21 cellular contexts compared by ENCODE assay signal in the genomic region with DNA sequence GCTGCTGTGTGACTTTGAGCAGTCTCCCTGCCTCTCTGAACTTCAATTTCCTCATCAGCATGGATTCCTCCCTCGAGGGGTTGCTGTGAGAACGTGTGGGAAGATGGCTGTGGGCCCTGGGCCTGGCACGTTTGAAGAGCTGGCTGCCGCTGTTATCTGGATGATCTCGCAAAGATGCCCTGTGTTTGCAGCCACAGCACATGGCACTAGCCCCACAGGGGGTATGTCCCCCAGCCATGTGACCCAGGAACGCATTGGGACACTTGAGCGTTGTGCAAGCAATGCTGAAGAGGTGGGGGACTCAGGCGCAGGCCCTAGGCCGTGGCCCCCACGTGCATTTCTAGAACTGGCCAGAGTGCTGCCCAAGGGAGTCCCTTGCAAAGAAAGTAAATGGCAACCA.
DNase-seq lines count a peak whose midpoint lies in the region; ATAC-seq, FAIRE-seq and TF ChIP-seq lines count a peak whose summit lies in the region.
"Had no signal": no experiment of that assay in that cellular context is flagged by ENCODE, and none has a peak within 500 bp of the region (broad histone marks: within the 10 kb centered on the region; RNA-seq: fewer than 3 reads in every experiment).

No MANE protein-coding gene starts in this region.

- no peak for ATAC-seq in SK-N-SH treated with all-trans-retinoic acid at 6 μM for 48 hours
- ATAC-seq in K562, result no peak
- ATAC-seq in HG02798 (IDR thresholded peaks at IDR 0.05; ENCODE audit: poor library complexity, unreplicated experiment), result no peak
- ATAC-seq: GM12878 had no signal

- no peak overlapping the region for H3K23ac ChIP-seq in H1 (ENCODE audit: insufficient read length)
- no peak overlapping the region for H3K23ac ChIP-seq in neuronal stem cell (ENCODE audit: low read depth, low read length, poor library complexity)

- TF ChIP-seq RAD21 in SK-N-SH (IDR thresholded peaks at IDR 0.05; ENCODE audit: low read length) (no peak), K562 (CRISPR knock-in tag; conservative IDR thresholded peaks at IDR 0.05 in 1 of 2, IDR thresholded peaks at IDR 0.05 in 1 of 2) (no peak), H1 (IDR thresholded peaks at IDR 0.05 in 1 of 2, conservative IDR thresholded peaks at IDR 0.05 in 1 of 2; ENCODE audit: low read depth in 2 of 2, low read length in 2 of 2) (no peak)

- intact Hi-C loops in K562 (cut with micrococcal nuclease), result loop anchor here (10.0 kb wide), 1 partner anchor 119 kb away; no protein-coding TSS in a partner anchor

- H3K23me2 ChIP-seq in H1 (ENCODE audit: low read depth, low read length), result no peaks in the 10 kb centered on the region

- H4K20me1 ChIP-seq in SK-N-SH (ENCODE audit: insufficient read depth), result no peaks in the 10 kb centered on the region
- no peaks in the 10 kb centered on the region for H4K20me1 ChIP-seq in K562 (replicated peaks; ENCODE audit: control insufficient read depth, insufficient read depth, low read length)
- peaks cover 0 to 2% of the 10 kb centered on the region in 2 experiments for H4K20me1 ChIP-seq in H1 (replicated peaks in 1 of 2; ENCODE audit: control insufficient read depth in 1 of 2, insufficient read depth in 2 of 2, low read length in 2 of 2)

- no peak overlapping the region for H2BK20ac ChIP-seq in H1 (ENCODE audit: low read length)

- H4K91ac ChIP-seq in H1 (replicated peaks; ENCODE audit: insufficient read length, low read length) (no peak overlapping the region), neuronal stem cell (ENCODE audit: low read depth, low read length, poor library complexity) (no peak overlapping the region)

- H3K27ac ChIP-seq in SK-N-SH (ENCODE audit: low read depth in 2 of 2, low read length in 1 of 2) (no peak overlapping the region; a peak in 1 of 4 replicates), K562 (ENCODE audit: extremely low read depth, low read depth, low read length) (no peak overlapping the region), H1 (ENCODE audit: low read depth, low read length) (no peak overlapping the region), neuronal stem cell (replicated peaks; ENCODE audit: low read length) (no peak overlapping the region), caudate nucleus (ENCODE audit: low read depth, low read length) (no peak overlapping the region)
- H3K27ac ChIP-seq: 22Rv1, A549 had no signal

- TF ChIP-seq POLR2A in K562 (conservative IDR thresholded peaks at IDR 0.05) (no peak), H1 (IDR thresholded peaks at IDR 0.05; ENCODE audit: control extremely low read depth in 1 of 2, low read depth in 2 of 2, low read length in 2 of 2) (no peak)

- H3K4ac ChIP-seq in H1 (replicated peaks; ENCODE audit: insufficient read length, low read depth, low read length) (no peak overlapping the region), neuronal stem cell (ENCODE audit: low read length) (no peak overlapping the region)

- H3F3A ChIP-seq in SK-N-SH (replicated peaks; ENCODE audit: insufficient read depth), result no peaks in the 10 kb centered on the region

- H3K9me2 ChIP-seq in SK-N-SH, result no peaks in the 10 kb centered on the region

- no peak overlapping the region for H4K5ac ChIP-seq in H1 (ENCODE audit: insufficient read length, low read depth, low read length)

- H3K36me3 ChIP-seq in SK-N-SH (replicated peaks in 1 of 2; ENCODE audit: control insufficient read depth in 1 of 2, insufficient read depth in 2 of 2, low read length in 1 of 2) (no peaks in the 10 kb centered on the region), K562 (ENCODE audit: control insufficient read depth, insufficient read depth, low read length) (no peaks in the 10 kb centered on the region), H1 (ENCODE audit: control insufficient read depth in 2 of 4, insufficient read depth in 4 of 4, low read length in 3 of 4) (no peaks in the 10 kb centered on the region), neuronal stem cell (replicated peaks in 1 of 2; ENCODE audit: control insufficient read depth in 2 of 2, insufficient read depth in 2 of 2, low read length in 2 of 2) (no peaks in the 10 kb centered on the region)
- H3K36me3 ChIP-seq: HAP-1 had no signal

- H3K9ac ChIP-seq in SK-N-SH, result no peak overlapping the region
- H3K9ac ChIP-seq in K562 (ENCODE audit: insufficient read depth in 1 of 2, low read depth in 2 of 2, low read length in 2 of 2), result no peak overlapping the region
- H3K9ac ChIP-seq in H1 (replicated peaks in 1 of 4; ENCODE audit: extremely low read depth in 1 of 4, low read depth in 3 of 4, low read length in 3 of 4), result no peak overlapping the region
- no peak overlapping the region for H3K9ac ChIP-seq in neuronal stem cell (ENCODE audit: low read depth, low read length, poor library complexity)

- TF ChIP-seq EP300 in SK-N-SH (IDR thresholded peaks at IDR 0.05; ENCODE audit: borderline replicate concordance in 1 of 2, low read depth in 1 of 2, low read length in 1 of 2), result no peak
- TF ChIP-seq EP300 in K562 (IDR thresholded peaks at IDR 0.05; ENCODE audit: low read length), result no peak
- TF ChIP-seq EP300 in H1 (IDR thresholded peaks at IDR 0.05; ENCODE audit: borderline replicate concordance in 1 of 2, low read depth in 2 of 2, low read length in 2 of 2), result no peak

- no peak overlapping the region; the same call in 1 of the 2 replicates for H2BK5ac ChIP-seq in H1 (ENCODE audit: low read depth, low read length)
- no peak overlapping the region for H2BK5ac ChIP-seq in neuronal stem cell (ENCODE audit: low read length)

- H3K4me1 ChIP-seq in SK-N-SH (ENCODE audit: control insufficient read depth in 1 of 2, insufficient read depth in 2 of 2, low read depth in 1 of 2, low read length in 1 of 2) (peaks cover 0 to 14% of the 10 kb centered on the region in 2 experiments; a peak in 1 of 4 replicates), K562 (replicated peaks in 1 of 2; ENCODE audit: control insufficient read depth in 2 of 2, insufficient read depth in 2 of 2, low read length in 2 of 2) (no peaks in the 10 kb centered on the region), H1 (replicated peaks in 1 of 4; ENCODE audit: control insufficient read depth in 3 of 4, insufficient read depth in 4 of 4, low read length in 3 of 4) (peaks cover 0 to 23% (median 17%) of the 10 kb centered on the region in 4 experiments; a peak in 6 of 7 replicates), neuronal stem cell (ENCODE audit: control insufficient read depth in 2 of 2, insufficient read depth in 1 of 2, low read depth in 1 of 2, low read length in 2 of 2) (peaks cover 21 to 26% of the 10 kb centered on the region in 2 donors)
- H3K4me1 ChIP-seq: A549, HAP-1 had no signal

- H3K27me3 ChIP-seq in SK-N-SH (ENCODE audit: insufficient read depth) (peaks cover 9% of the 10 kb centered on the region; the same call in 1 of the 2 replicates), K562 (ENCODE audit: control insufficient read depth in 2 of 2, insufficient read depth in 2 of 2, low read length in 2 of 2) (peaks cover 0 to 40% of the 10 kb centered on the region in 2 experiments; a peak in 2 of 5 replicates), H1 (replicated peaks in 1 of 4; ENCODE audit: control insufficient read depth in 3 of 4, extremely low read depth in 1 of 4, insufficient read depth in 3 of 4, low read length in 3 of 4) (no peaks in the 10 kb centered on the region; a peak in 1 of 7 replicates), neuronal stem cell (ENCODE audit: control insufficient read depth in 3 of 3, insufficient read depth in 3 of 3, low read depth in 1 of 3, low read length in 3 of 3) (peaks cover 0 to 30% (median 0%) of the 10 kb centered on the region in 3 experiments)

- H2BK15ac ChIP-seq in H1 (ENCODE audit: low read length) (peak overlapping the region; percentile 46; the same call in 1 of the 2 replicates), neuronal stem cell (ENCODE audit: low read length) (peak overlapping the region; percentile 30)

- no peaks in the 10 kb centered on the region for H3K9me1 ChIP-seq in K562 (ENCODE audit: control insufficient read depth, insufficient read depth, low read length)

- peak; percentile 41 for DNase-seq in SK-N-SH
- DNase-seq in K562 (ENCODE audit: extremely low read depth in 1 of 4, low spot score in 3 of 4), result no peak
- no peak for DNase-seq in H1 (ENCODE audit: low read depth in 1 of 2, low spot score in 2 of 2)
- no peak for DNase-seq in neuronal stem cell (ENCODE audit: low spot score)
- no peak for DNase-seq in NCI-H2081 treated with DMSO at 0.1 percent for 48 hours (lab: John Stamatoyannopoulos, UW)
- DNase-seq in caudate nucleus (lab: John Stamatoyannopoulos, UW), result no peak
- DNase-seq: AML-193; CD4-positive, CD25-positive, alpha-beta regulatory T cell; CD8-positive, alpha-beta memory T cell; COR-L47; DMS 273 treated with DMSO at 0.1 percent for 48 hours; DMS53; DND-41; EL had no signal

- POLR2A ChIA-PET in SK-N-SH (lab: Yijun Ruan, JAX), result no interaction called here
- POLR2A ChIA-PET in K562 (lab: Yijun Ruan, JAX), result interaction anchor here (0.6 to 1.6 kb wide), 3 partner anchors 12 to 361 kb away, joined by 3 to 4 read pairs (median 3); no protein-coding TSS in a partner anchor
- POLR2A ChIA-PET in H1 (lab: Charles Lee; ENCODE audit: partially characterized antibody), result no interaction called here

- H2BK12ac ChIP-seq in H1 (ENCODE audit: low read depth, low read length) (peak overlapping the region; percentile 50; the same call in 1 of the 2 replicates), neuronal stem cell (ENCODE audit: low read length) (peak overlapping the region; percentile 35)

- no peak overlapping the region for H3K4me3 ChIP-seq in SK-N-SH (ENCODE audit: low read depth in 2 of 2, low read length in 1 of 2)
- no peak overlapping the region for H3K4me3 ChIP-seq in K562
- H3K4me3 ChIP-seq in H1 (ENCODE audit: extremely low read depth in 1 of 4, insufficient read depth in 2 of 4, low read depth in 3 of 4, low read length in 4 of 4), result no peak overlapping the region
- no peak overlapping the region for H3K4me3 ChIP-seq in neuronal stem cell (ENCODE audit: low read length in 2 of 2)
- H3K4me3 ChIP-seq: A549, GM12878, HAP-1 had no signal

- no peak overlapping the region for H2AK5ac ChIP-seq in H1 (ENCODE audit: low read depth, low read length)
- peak overlapping the region; percentile 20 for H2AK5ac ChIP-seq in neuronal stem cell (ENCODE audit: low read depth, low read length)

- H4K8ac ChIP-seq in H1 (ENCODE audit: extremely low read depth, insufficient read depth, low read length) (peak overlapping the region; percentile 76; the same call in 1 of the 2 replicates), neuronal stem cell (ENCODE audit: low read depth, low read length) (no peak overlapping the region)

- WGBS in SK-N-SH (ENCODE audit: low lambda C conversion rate), result 37% methylated on average over 9 of the region's 10 CpGs
- 1% methylated on average over 10 of the region's 10 CpGs for WGBS in K562 (ENCODE audit: insufficient coverage, low coverage, missing lambda C conversion rate)
- 90% methylated on average over 10 of the region's 10 CpGs; no CpG with 5 or more reads in 1 of the 2 experiments for WGBS in H1 (ENCODE audit: extremely low coverage in 1 of 2, insufficient coverage in 1 of 2, insufficient read length in 1 of 2, insufficient replicate concordance in 2 of 2, low coverage in 1 of 2, low lambda C conversion rate in 2 of 2, missing lambda C conversion rate in 1 of 2), 2 experiments
- WGBS in neuronal stem cell (ENCODE audit: extremely low coverage in 2 of 2, insufficient read length in 2 of 2, insufficient replicate concordance in 1 of 2), 2 donors, result no CpG with 5 or more reads among the region's 10 CpGs

- no peaks in the 10 kb centered on the region for H3K79me1 ChIP-seq in H1 (ENCODE audit: low read depth, low read length)
- no peaks in the 10 kb centered on the region for H3K79me1 ChIP-seq in neuronal stem cell (ENCODE audit: low read depth, low read length)

- H3K18ac ChIP-seq in H1 (ENCODE audit: extremely low read depth, low read length) (peak overlapping the region; percentile 19; the same call in 1 of the 2 replicates), neuronal stem cell (ENCODE audit: low read length) (no peak overlapping the region)

- CTCF ChIA-PET in SK-N-SH (lab: Yijun Ruan, JAX), result interaction anchor here (0.7 to 1.7 kb wide), 4 partner anchors 11 to 121 kb away, joined by 3 to 5 read pairs (median 4); no protein-coding TSS in a partner anchor
- CTCF ChIA-PET in K562 (lab: Yijun Ruan, JAX; ENCODE audit: low intra/inter-chr PET ratio), result no interaction called here
- CTCF ChIA-PET in H1 (lab: Charles Lee; ENCODE audit: partially characterized antibody), result interaction anchor here (0.7 to 1.6 kb wide), 3 partner anchors 11 to 221 kb away, joined by 3 to 6 read pairs (median 3); no protein-coding TSS in a partner anchor

- TF ChIP-seq CTCF in SK-N-SH (IDR thresholded peaks at IDR 0.05) (no peak), K562 (IDR thresholded peaks at IDR 0.05 in 2 of 3, conservative IDR thresholded peaks at IDR 0.05 in 1 of 3; ENCODE audit: insufficient read depth in 2 of 3, low read depth in 1 of 3, low read length in 3 of 3) (no peak), H1 (IDR thresholded peaks at IDR 0.05; ENCODE audit: control extremely low read depth in 1 of 3, insufficient read depth in 1 of 3, low read depth in 1 of 3, low read length in 3 of 3) (no peak)

- H2BK120ac ChIP-seq in H1 (replicated peaks; ENCODE audit: low read depth, low read length) (no peak overlapping the region), neuronal stem cell (ENCODE audit: low read depth, low read length) (peak overlapping the region; percentile 1)

- FAIRE-seq in K562 (lab: Jason Lieb, UNC) (no peak), H1 (lab: Jason Lieb, UNC) (no peak)
- FAIRE-seq: A549, GM12878, GM19239 had no signal

- no peaks in the 10 kb centered on the region for H3K9me3 ChIP-seq in SK-N-SH
- no peaks in the 10 kb centered on the region for H3K9me3 ChIP-seq in K562 (replicated peaks; ENCODE audit: control insufficient read depth, insufficient read depth, low read depth, low read length)
- no peaks in the 10 kb centered on the region; a peak in 1 of 4 replicates for H3K9me3 ChIP-seq in H1 (ENCODE audit: insufficient read depth in 2 of 2, low read depth in 1 of 2, low read length in 1 of 2)
- peaks cover 0 to 2% of the 10 kb centered on the region in 2 donors for H3K9me3 ChIP-seq in neuronal stem cell (replicated peaks in 1 of 2; ENCODE audit: control insufficient read depth in 2 of 2, insufficient read depth in 1 of 2, low read depth in 1 of 2, low read length in 2 of 2)
- H3K9me3 ChIP-seq: A549, HAP-1 had no signal

- H3K4me2 ChIP-seq in SK-N-SH (no peak overlapping the region), K562 (ENCODE audit: insufficient read depth, low read length) (no peak overlapping the region), H1 (ENCODE audit: insufficient read depth in 1 of 2, low read depth in 2 of 2, low read length in 2 of 2) (no peak overlapping the region), neuronal stem cell (ENCODE audit: insufficient read depth, low read length, poor library complexity, severe bottlenecking) (no peak overlapping the region)
- H3K4me2 ChIP-seq: A549 had no signal

- no TSS peak for BruUV-seq in K562 (replicated peaks; lab: Mats Ljungman, UMichigan)

- in situ Hi-C loops in K562 (cut with MboI), result no loop called here

- no peak overlapping the region for H3K56ac ChIP-seq in H1 (replicated peaks; ENCODE audit: insufficient read length, low read depth, low read length)

- H3K79me2 ChIP-seq in SK-N-SH (ENCODE audit: insufficient read depth), result no peaks in the 10 kb centered on the region
- no peaks in the 10 kb centered on the region for H3K79me2 ChIP-seq in K562 (ENCODE audit: control insufficient read depth, insufficient read depth, low read length)
- H3K79me2 ChIP-seq in H1 (ENCODE audit: control insufficient read depth in 1 of 2, insufficient read depth in 2 of 2, low read length in 2 of 2), result no peaks in the 10 kb centered on the region

- no peak overlapping the region for H2AFZ ChIP-seq in SK-N-SH (ENCODE audit: low read depth)
- H2AFZ ChIP-seq in K562 (ENCODE audit: low read depth, low read length), result no peak overlapping the region
- H2AFZ ChIP-seq in H1 (ENCODE audit: low read length), result no peak overlapping the region
- no peak overlapping the region for H2AFZ ChIP-seq in neuronal stem cell (ENCODE audit: low read length)

- H3K14ac ChIP-seq in H1 (ENCODE audit: insufficient read length) (no peak overlapping the region), neuronal stem cell (ENCODE audit: low read length) (no peak overlapping the region)
